18 cellular contexts compared by ENCODE assay signal in genomic region chr21:14825405-14826032, GRCh38.
DNase-seq lines count a peak whose midpoint lies in the region; ATAC-seq and TF ChIP-seq lines count a peak whose summit lies in the region.
"Had no signal": no experiment of that assay in that cellular context is flagged by ENCODE, and none has a peak within 500 bp of the region (broad histone marks: within the 10 kb centered on the region; RNA-seq: fewer than 3 reads in every experiment).

No MANE protein-coding gene starts in this region.

- peak; percentile 63 for ATAC-seq in GM21381 (IDR thresholded peaks at IDR 0.05; ENCODE audit: unreplicated experiment)
- ATAC-seq in HG02973 (IDR thresholded peaks at IDR 0.05; ENCODE audit: unreplicated experiment) = peak; percentile 77
- ATAC-seq in stimulated activated effector memory CD8-positive, alpha-beta T cell treated with anti-CD3 and anti-CD28 coated beads, Interleukin-12 subunit alpha, Interleukin-12 subunit beta, amount 100 ng/mL, for 72 hours = peak; percentile 87
- ATAC-seq: heart left ventricle, left lung had no signal

- peaks cover 10% of the 10 kb centered on the region for H3K4me1 Mint-ChIP-seq in activated naive CD4-positive, alpha-beta T cell treated with anti-CD3 and anti-CD28 coated beads, Interleukin-2, amount 50 U/mL, for 24 hours
- peaks cover 7% of the 10 kb centered on the region for H3K4me1 Mint-ChIP-seq in stimulated activated effector memory CD8-positive, alpha-beta T cell treated with anti-CD3 and anti-CD28 coated beads, Interleukin-12 subunit alpha, Interleukin-12 subunit beta, amount 100 ng/mL, for 72 hours

- no peaks in the 10 kb centered on the region for H3K36me3 Mint-ChIP-seq in activated naive CD4-positive, alpha-beta T cell treated with anti-CD3 and anti-CD28 coated beads, Interleukin-2, amount 50 U/mL, for 24 hours
- H3K36me3 Mint-ChIP-seq in stimulated activated effector memory CD8-positive, alpha-beta T cell treated with anti-CD3 and anti-CD28 coated beads, Interleukin-12 subunit alpha, Interleukin-12 subunit beta, amount 100 ng/mL, for 72 hours = no peaks in the 10 kb centered on the region

- H3K27me3 Mint-ChIP-seq in activated naive CD4-positive, alpha-beta T cell treated with anti-CD3 and anti-CD28 coated beads, Interleukin-2, amount 50 U/mL, for 24 hours = no peaks in the 10 kb centered on the region

- no peaks in the 10 kb centered on the region for H3K27me3 ChIP-seq in PC-9 (ENCODE audit: insufficient read depth, low read depth)
- H3K27me3 ChIP-seq: heart left ventricle, left lung, spleen, vagina had no signal

- no peaks in the 10 kb centered on the region for H3K9me3 ChIP-seq in PC-9 (ENCODE audit: insufficient read depth, low read depth)
- H3K9me3 ChIP-seq: heart left ventricle, left lung, spleen, vagina had no signal

- TF ChIP-seq CTCF in PC-9 (conservative IDR thresholded peaks at IDR 0.05) = no peak

- H4K20me1 ChIP-seq in PC-9 (ENCODE audit: insufficient read depth) = no peaks in the 10 kb centered on the region

- no peaks in the 10 kb centered on the region for H3K9me3 Mint-ChIP-seq in activated naive CD4-positive, alpha-beta T cell treated with anti-CD3 and anti-CD28 coated beads, Interleukin-2, amount 50 U/mL, for 24 hours
- no peaks in the 10 kb centered on the region for H3K9me3 Mint-ChIP-seq in stimulated activated effector memory CD8-positive, alpha-beta T cell treated with anti-CD3 and anti-CD28 coated beads, Interleukin-12 subunit alpha, Interleukin-12 subunit beta, amount 100 ng/mL, for 72 hours
- H3K9me3 Mint-ChIP-seq: activated T-helper 2 cell treated with anti-CD3 and anti-CD28 coated beads, Interferon-gamma antibody, Interleukin-2, Interleukin-4, amounts not matched to agents 10 μg/mL and 5 μg/mL and 100 μg/mL, durations not matched to agents 14 hours and 24 hours and 36 hours had no signal

- H3K36me3 ChIP-seq in PC-9 (ENCODE audit: low read depth) = no peaks in the 10 kb centered on the region
- H3K36me3 ChIP-seq: heart left ventricle, left lung, spleen, vagina had no signal

- no peak overlapping the region for H3K27ac ChIP-seq in PC-9
- H3K27ac ChIP-seq: heart left ventricle, left lung, spleen, vagina had no signal

- H3K4me3 Mint-ChIP-seq in activated naive CD4-positive, alpha-beta T cell treated with anti-CD3 and anti-CD28 coated beads, Interleukin-2, amount 50 U/mL, for 24 hours = no peak overlapping the region
- no peak overlapping the region for H3K4me3 Mint-ChIP-seq in stimulated activated effector memory CD8-positive, alpha-beta T cell treated with anti-CD3 and anti-CD28 coated beads, Interleukin-12 subunit alpha, Interleukin-12 subunit beta, amount 100 ng/mL, for 72 hours

- CTCF ChIA-PET in PC-9 (lab: Charles Lee) = no interaction called here

- BruUV-seq in PC-9 (replicated peaks; lab: Mats Ljungman, UMichigan) = no TSS peak

- H2AFZ ChIP-seq in PC-9 = no peak overlapping the region

- intact Hi-C loops in PC-9 (cut with micrococcal nuclease; ENCODE audit: unreplicated experiment) = no loop called here

- H3K4me2 ChIP-seq in PC-9 = no peak overlapping the region

- H3K9me2 ChIP-seq in PC-9 (ENCODE audit: insufficient read depth) = no peaks in the 10 kb centered on the region

- no peaks in the 10 kb centered on the region for H3F3A ChIP-seq in PC-9 (ENCODE audit: insufficient read depth, low read depth)

- POLR2A ChIA-PET in PC-9 (lab: Charles Lee; ENCODE audit: unreplicated experiment) = no interaction called here

- no peaks in the 10 kb centered on the region for H3K79me2 ChIP-seq in PC-9 (ENCODE audit: low read depth)

- peak overlapping the region; percentile 17 for H3K27ac Mint-ChIP-seq in activated naive CD4-positive, alpha-beta T cell treated with anti-CD3 and anti-CD28 coated beads, Interleukin-2, amount 50 U/mL, for 24 hours
- no peak overlapping the region for H3K27ac Mint-ChIP-seq in stimulated activated effector memory CD8-positive, alpha-beta T cell treated with anti-CD3 and anti-CD28 coated beads, Interleukin-12 subunit alpha, Interleukin-12 subunit beta, amount 100 ng/mL, for 72 hours
- H3K27ac Mint-ChIP-seq: activated T-helper 2 cell treated with anti-CD3 and anti-CD28 coated beads, Interferon-gamma antibody, Interleukin-2, Interleukin-4, amounts not matched to agents 10 μg/mL and 5 μg/mL and 100 μg/mL, durations not matched to agents 14 hours and 24 hours and 36 hours had no signal

- no peak overlapping the region for H3K4me3 ChIP-seq in PC-9
- H3K4me3 ChIP-seq: heart left ventricle, K562, left lung, spleen, vagina had no signal

- no peaks in the 10 kb centered on the region for H3K4me1 ChIP-seq in PC-9 (replicated peaks; ENCODE audit: insufficient read depth)
- H3K4me1 ChIP-seq: heart left ventricle, left lung, spleen, vagina had no signal

- DNase-seq in activated naive CD4-positive, alpha-beta T cell treated with anti-CD3 and anti-CD28 coated beads, Interleukin-2, amount 50 U/mL, for 16 hours = no peak
- DNase-seq in stimulated activated effector memory CD8-positive, alpha-beta T cell treated with anti-CD3 and anti-CD28 coated beads, Interleukin-12 subunit alpha, Interleukin-12 subunit beta, amount 100 ng/mL, for 72 hours (ENCODE audit: low spot score in 2 of 2) = no peak
- DNase-seq in PC-9 = no peak
- no peak for DNase-seq in mesenteric fat pad (ENCODE audit: low spot score)
- DNase-seq in EL = no peak
- DNase-seq: ACHN, caudate nucleus, heart left ventricle, left lung, NCI-H2029 treated with DMSO at 0.1 percent for 48 hours, spleen, SW 1271 had no signal
